In the genomic region with DNA sequence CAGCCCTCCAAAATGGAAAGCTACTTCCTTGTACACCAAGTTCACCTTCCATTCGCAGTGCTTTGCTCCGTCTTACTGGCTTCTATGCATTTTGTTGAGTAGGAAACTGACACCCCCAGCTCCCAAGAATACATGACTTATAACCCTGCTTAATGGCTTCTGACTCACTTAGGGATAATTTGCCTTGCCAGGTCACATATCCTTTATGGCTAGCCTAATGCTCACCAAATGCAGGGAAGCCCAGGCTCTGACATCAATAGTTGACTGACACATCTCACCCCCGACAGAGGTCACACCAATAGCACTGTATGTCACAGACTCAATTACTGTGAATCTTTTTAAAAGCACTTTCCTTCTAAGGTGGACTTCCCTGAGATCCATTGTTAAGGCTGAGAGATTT, we compare ENCODE assay signal across 19 cellular contexts.
DNase-seq lines count a peak whose midpoint lies in the region; ATAC-seq and TF ChIP-seq lines count a peak whose summit lies in the region.
"Had no signal": no experiment of that assay in that cellular context is flagged by ENCODE, and none has a peak within 500 bp of the region (broad histone marks: within the 10 kb centered on the region; RNA-seq: fewer than 3 reads in every experiment).

No MANE protein-coding gene starts in this region.

- WGBS in GM23248 (ENCODE audit: low coverage in 1 of 2, low lambda C conversion rate in 2 of 2, missing lambda C conversion rate in 2 of 2), 2 experiments, result 62 to 82% methylated on average over 3 of the region's 3 CpGs

- in situ Hi-C loops in GM23248 (cut with MboI), result no loop called here

- no peaks in the 10 kb centered on the region for H3K9me2 ChIP-seq in GM23248 (ENCODE audit: insufficient read depth)
- no peaks in the 10 kb centered on the region for H3K9me2 ChIP-seq in PC-3 (replicated peaks; ENCODE audit: low read length)

- no peak overlapping the region for H3K4me2 ChIP-seq in GM23248 (ENCODE audit: unreplicated experiment)
- no peak overlapping the region for H3K4me2 ChIP-seq in PC-3 (ENCODE audit: low read length)
- H3K4me2 ChIP-seq: A549 had no signal

- DNase-seq in GM23248, result peak; percentile 9
- peak; percentile 6 for DNase-seq in PC-3
- peak; percentile 35 for DNase-seq in glomerular visceral epithelial cell (ENCODE audit: extremely low spot score)
- DNase-seq in renal cortical epithelial cell (ENCODE audit: low read depth), result peak; percentile 80
- DNase-seq in left ventricle myocardium superior, result no peak
- DNase-seq in DMS79 treated with DMSO at 0.1 percent for 48 hours (lab: John Stamatoyannopoulos, UW), result no peak
- DNase-seq: DMS53, H7, HFFc6, KBM-7, NCI-H1105, NCI-H146, NCI-H2081 treated with DMSO at 0.1 percent for 48 hours, NCI-H2171 treated with DMSO at 0.1 percent for 48 hours, NCI-H524 treated with DMSO at 0.1 percent for 48 hours, RPMI8226, SHP77 had no signal

- H3K9me3 ChIP-seq in GM23248 (ENCODE audit: low read depth) (no peaks in the 10 kb centered on the region), PC-3 (ENCODE audit: low read length) (no peaks in the 10 kb centered on the region)
- H3K9me3 ChIP-seq: A549 had no signal

- H3K9ac ChIP-seq in GM23248 (no peak overlapping the region), PC-3 (ENCODE audit: low read length) (no peak overlapping the region)

- H3K36me3 ChIP-seq in GM23248 (ENCODE audit: low read depth), result no peaks in the 10 kb centered on the region
- H3K36me3 ChIP-seq in PC-3 (ENCODE audit: low read depth, low read length), result no peaks in the 10 kb centered on the region

- H3K79me2 ChIP-seq in GM23248 (ENCODE audit: insufficient read depth) (no peaks in the 10 kb centered on the region), PC-3 (ENCODE audit: low read length) (no peaks in the 10 kb centered on the region)

- no peak overlapping the region for H3K4me3 ChIP-seq in GM23248
- H3K4me3 ChIP-seq in PC-3 (ENCODE audit: low read length), result no peak overlapping the region
- H3K4me3 ChIP-seq: A549 had no signal

- POLR2A ChIA-PET in PC-3 (lab: Charles Lee; ENCODE audit: unreplicated experiment), result no interaction called here

- intact Hi-C loops in PC-3 (cut with micrococcal nuclease) (no loop called here), left ventricle myocardium superior (cut with micrococcal nuclease) (no loop called here)

- ATAC-seq in PC-3 (no peak), left ventricle myocardium superior (no peak), HG02840 (IDR thresholded peaks at IDR 0.05; ENCODE audit: low FRiP score, unreplicated experiment) (no peak)
- ATAC-seq: A549 had no signal

- no peaks in the 10 kb centered on the region for H3K4me1 ChIP-seq in GM23248 (ENCODE audit: insufficient read depth)
- peaks cover 7% of the 10 kb centered on the region; the same call in 1 of the 2 replicates for H3K4me1 ChIP-seq in PC-3 (ENCODE audit: insufficient read depth, low read length)

- no peak overlapping the region for H2AFZ ChIP-seq in GM23248
- H2AFZ ChIP-seq in PC-3 (ENCODE audit: low read length), result no peak overlapping the region

- H3F3A ChIP-seq in GM23248 (ENCODE audit: insufficient read depth) (no peaks in the 10 kb centered on the region), PC-3 (ENCODE audit: low read length, unreplicated experiment) (no peaks in the 10 kb centered on the region)

- H3K27me3 ChIP-seq in GM23248 (replicated peaks; ENCODE audit: insufficient read depth), result no peaks in the 10 kb centered on the region
- H3K27me3 ChIP-seq in PC-3 (ENCODE audit: low read length), result no peaks in the 10 kb centered on the region

- BruUV-seq in PC-3 (replicated peaks; lab: Mats Ljungman, UMichigan), result no TSS peak

- H3K27ac ChIP-seq in GM23248 (no peak overlapping the region), PC-3 (ENCODE audit: low read length) (no peak overlapping the region)
- H3K27ac ChIP-seq: A549 had no signal

- no peak for TF ChIP-seq CTCF in PC-3 (conservative IDR thresholded peaks at IDR 0.05; ENCODE audit: low read depth, low read length)

- H4K20me1 ChIP-seq in GM23248 (ENCODE audit: insufficient read depth) (no peaks in the 10 kb centered on the region), PC-3 (ENCODE audit: low read length) (no peaks in the 10 kb centered on the region)

- CTCF ChIA-PET in PC-3 (lab: Charles Lee), result no interaction called here

Comparison
In these comparisons a context has a peak if more than half of its experiments do, and no peak if none do; other contexts are left out.
1. DNase-seq: peak in GM23248 (single experiment), PC-3 (single experiment), glomerular visceral epithelial cell (single experiment) and renal cortical epithelial cell (single experiment); none in left ventricle myocardium superior (single experiment) and DMS79 treated with DMSO at 0.1 percent for 48 hours (single experiment).